ENCODE assay signal across 8 cellular contexts in the genomic region with DNA sequence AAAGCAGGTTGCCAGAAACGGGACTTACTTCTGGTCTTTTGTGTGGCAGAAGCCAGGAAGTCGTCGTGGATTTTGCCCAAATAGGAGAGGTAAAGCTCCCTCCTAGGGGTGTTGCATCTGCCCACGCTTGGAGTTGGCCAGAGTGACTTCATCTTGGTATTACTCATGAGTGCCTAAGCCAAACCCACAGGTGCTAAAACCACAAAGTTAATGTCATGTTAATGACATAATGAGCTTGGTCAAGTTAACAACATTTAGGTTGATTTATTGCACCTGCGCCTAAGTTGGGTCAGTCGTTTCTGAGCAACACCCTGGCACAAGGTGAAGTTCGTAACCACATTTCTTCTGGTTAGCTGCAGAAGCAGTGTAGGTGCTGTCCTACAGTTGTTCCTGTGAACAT.
DNase-seq lines count a peak whose midpoint lies in the region; ATAC-seq and FAIRE-seq lines count a peak whose summit lies in the region.

No MANE protein-coding gene starts in this region.

- FAIRE-seq in frontal cortex (lab: Jason Lieb, UNC): no peak

- peak; percentile 78 for DNase-seq in activated CD8-positive, alpha-beta memory T cell treated with anti-CD3 and anti-CD28 coated beads for 24 hours
- DNase-seq in renal cortical epithelial cell (ENCODE audit: low read depth): peak; percentile 94
- DNase-seq in putamen (ENCODE audit: low spot score): no peak
- no peak for DNase-seq in frontal cortex (ENCODE audit: low spot score in 2 of 2)
- DNase-seq in NCI-H146 (lab: John Stamatoyannopoulos, UW): no peak
- DNase-seq in NCI-H1417 treated with DMSO at 0.1 percent for 48 hours (lab: John Stamatoyannopoulos, UW): no peak

- ATAC-seq in GM19043 (IDR thresholded peaks at IDR 0.05; ENCODE audit: low read depth, unreplicated experiment): peak; percentile 70
- peak; percentile 77 for ATAC-seq in HG03103 (IDR thresholded peaks at IDR 0.05; ENCODE audit: low read depth, unreplicated experiment)

Comparison
In these comparisons a context has a peak if more than half of its experiments do, and no peak if none do; other contexts are left out.
1. DNase-seq: peak in activated CD8-positive, alpha-beta memory T cell treated with anti-CD3 and anti-CD28 coated beads for 24 hours (single experiment) and renal cortical epithelial cell (single experiment); none in putamen (single experiment), frontal cortex (0 of 2), NCI-H146 (single experiment) and NCI-H1417 treated with DMSO at 0.1 percent for 48 hours (single experiment).